ENCODE assay signal across 25 cellular contexts in genomic region chr9:93585259-93585658, GRCh38.
"Had no signal": no experiment of that assay in that cellular context is flagged by ENCODE, and none has a peak within 500 bp of the region (broad histone marks: within the 10 kb centered on the region; RNA-seq: fewer than 3 reads in every experiment).

No MANE protein-coding gene starts in this region.

- DNase-seq: activated B cell treated with CpG ODN at 0.5 μM for 24 hours; activated CD4-positive, alpha-beta memory T cell treated with anti-CD3 and anti-CD28 coated beads for 36 hours; activated CD4-positive, alpha-beta T cell treated with anti-CD3 and anti-CD28 coated beads for 1 hour; activated CD4-positive, alpha-beta T cell treated with anti-CD3 and anti-CD28 coated beads, Interleukin-2, amount 10 ng/mL, durations not matched to agents 24 days and 14 days; activated effector memory CD4-positive, alpha-beta T cell treated with Interleukin-2 at 50 U/mL for 16 hours; activated naive CD4-positive, alpha-beta T cell treated with Interleukin-2 at 50 U/mL for 16 hours; activated naive CD8-positive, alpha-beta T cell treated with anti-CD3 and anti-CD28 coated beads, Interleukin-2, amount 50 U/mL, for 24 hours; activated T-cell treated with anti-CD3 and anti-CD28 coated beads, Interleukin-2, amount 50 U/mL, for 24 hours; amniotic stem cell; body of pancreas; NCI-H1092; NCI-H1417; NCI-H1930; NCI-H2171; NCI-H2227 treated with DMSO at 0.1 percent for 48 hours; NCI-H510A; NCI-H526 treated with DMSO at 0.1 percent for 48 hours; NCI-H82; SIG-M5; T-helper 17 cell; T-helper 9 cell had no signal

- H3K27ac ChIP-seq: ascending aorta, body of pancreas, KMS-11 had no signal

- H3K9ac ChIP-seq: KMS-11 had no signal

- H3K27ac Mint-ChIP-seq: activated B cell treated with CpG ODN at 0.5 μM for 24 hours; activated CD4-positive, alpha-beta memory T cell treated with anti-CD3 and anti-CD28 coated beads for 36 hours; activated CD4-positive, alpha-beta T cell treated with anti-CD3 and anti-CD28 coated beads, Interleukin-2, amount 10 ng/mL, durations not matched to agents 24 days and 14 days; activated naive CD4-positive, alpha-beta T cell treated with anti-CD3 and anti-CD28 coated beads, Interleukin-2, amount 50 U/mL, for 72 hours; activated naive CD8-positive, alpha-beta T cell treated with anti-CD3 and anti-CD28 coated beads, Interleukin-2, amount 50 U/mL, for 24 hours; activated T-cell treated with anti-CD3 and anti-CD28 coated beads, Interleukin-2, amount 50 U/mL, for 24 hours; activated T-helper 1 cell treated with anti-CD3 and anti-CD28 coated beads, Interleukin-12 subunit alpha, Interleukin-12 subunit beta, Interleukin-2, Interleukin-4 antibody, amounts not matched to agents 30 ng/mL and 10 ng/mL and 1 ng/mL, durations not matched to agents 14 hours and 24 hours and 36 hours; T-helper 17 cell had no signal

- H3K27me3 ChIP-seq: ascending aorta, body of pancreas had no signal

- H3K4me3 ChIP-seq: ascending aorta, body of pancreas had no signal

- H3K4me3 Mint-ChIP-seq: activated B cell treated with CpG ODN at 0.5 μM for 24 hours; activated CD4-positive, alpha-beta memory T cell treated with anti-CD3 and anti-CD28 coated beads for 36 hours; activated CD4-positive, alpha-beta T cell treated with anti-CD3 and anti-CD28 coated beads, Interleukin-2, amount 10 ng/mL, durations not matched to agents 24 days and 14 days; activated naive CD8-positive, alpha-beta T cell treated with anti-CD3 and anti-CD28 coated beads, Interleukin-2, amount 50 U/mL, for 24 hours; activated T-cell treated with anti-CD3 and anti-CD28 coated beads, Interleukin-2, amount 50 U/mL, for 24 hours; activated T-helper 1 cell treated with anti-CD3 and anti-CD28 coated beads, Interleukin-12 subunit alpha, Interleukin-12 subunit beta, Interleukin-2, Interleukin-4 antibody, amounts not matched to agents 30 ng/mL and 10 ng/mL and 1 ng/mL, durations not matched to agents 14 hours and 24 hours and 36 hours; T-helper 17 cell had no signal

- H3K9me3 ChIP-seq: ascending aorta, body of pancreas had no signal

- H3K27me3 Mint-ChIP-seq: activated B cell treated with CpG ODN at 0.5 μM for 24 hours; activated CD4-positive, alpha-beta memory T cell treated with anti-CD3 and anti-CD28 coated beads for 36 hours; activated CD4-positive, alpha-beta T cell treated with anti-CD3 and anti-CD28 coated beads, Interleukin-2, amount 10 ng/mL, durations not matched to agents 24 days and 14 days; activated naive CD8-positive, alpha-beta T cell treated with anti-CD3 and anti-CD28 coated beads, Interleukin-2, amount 50 U/mL, for 24 hours; activated T-cell treated with anti-CD3 and anti-CD28 coated beads, Interleukin-2, amount 50 U/mL, for 24 hours; T-helper 17 cell had no signal

- H3K36me3 ChIP-seq: ascending aorta had no signal

- ATAC-seq: activated naive CD4-positive, alpha-beta T cell treated with anti-CD3 and anti-CD28 coated beads, Interleukin-2, amount 50 U/mL, for 72 hours; activated naive CD8-positive, alpha-beta T cell treated with anti-CD3 and anti-CD28 coated beads, Interleukin-2, amount 50 U/mL, for 24 hours; body of pancreas; T-helper 17 cell had no signal

- H3K4me2 ChIP-seq: KMS-11 had no signal
